ENCODE assay signal across 16 cellular contexts in genomic region chr19:10818306-10819123, GRCh38. TPM values are rescaled to one million over a fixed set of nuclear protein-coding genes. Genes with fewer than 3 reads are reported as not detected.
DNase-seq lines count a peak whose midpoint lies in the region; ATAC-seq, FAIRE-seq and TF ChIP-seq lines count a peak whose summit lies in the region.
"Had no signal": no experiment of that assay in that cellular context is flagged by ENCODE, and none has a peak within 500 bp of the region (broad histone marks: within the 10 kb centered on the region; RNA-seq: fewer than 3 reads in every experiment).

No MANE protein-coding gene starts in this region.

- BruUV-seq in GM12878 (replicated peaks; lab: Mats Ljungman, UMichigan): no TSS peak

- H3K4me3 Mint-ChIP-seq in HFFc6: peak overlapping the region; percentile 96
- no peak overlapping the region for H3K4me3 Mint-ChIP-seq in stimulated activated memory B cell treated with anti-CD40 and anti-IgM and Interleukin-4, amounts not matched to agents 10 μg/mL and 1 μg/mL and 100 μg/mL, for 72 hours
- H3K4me3 Mint-ChIP-seq: activated CD8-positive, alpha-beta memory T cell treated with anti-CD3 and anti-CD28 coated beads, Interleukin-2, amount 10 ng/mL, durations not matched to agents 7 days and 5 days had no signal

- H3K9me3 ChIP-seq in GM12878 (replicated peaks; ENCODE audit: control insufficient read depth, insufficient read depth, low read length) (no peaks in the 10 kb centered on the region), lower lobe of right lung (no peaks in the 10 kb centered on the region)

- WGBS in GM12878 (ENCODE audit: insufficient coverage, insufficient replicate concordance, low lambda C conversion rate, missing lambda C conversion rate): 99% methylated on average over 19 of the region's 19 CpGs

- no peaks in the 10 kb centered on the region for H3K27me3 ChIP-seq in GM12878 (replicated peaks in 1 of 2; ENCODE audit: control insufficient read depth in 2 of 2, insufficient read depth in 2 of 2, low read length in 1 of 2)
- no peaks in the 10 kb centered on the region for H3K27me3 ChIP-seq in lower lobe of right lung (ENCODE audit: low read depth)

- no peaks in the 10 kb centered on the region; the same call in 1 of the 2 replicates for H4K20me1 ChIP-seq in GM12878 (ENCODE audit: control insufficient read depth, insufficient read depth)

- no peak overlapping the region for H2AFZ ChIP-seq in GM12878 (ENCODE audit: control insufficient read depth, low read depth, low read length)

- H3K4me3 ChIP-seq in GM12878: no peak overlapping the region
- no peak overlapping the region for H3K4me3 ChIP-seq in lower lobe of right lung

- no peak for ATAC-seq in GM12878
- no peak for ATAC-seq in lower lobe of right lung
- no peak for ATAC-seq in stimulated activated memory B cell treated with anti-CD40 and anti-IgM and Interleukin-4, amounts not matched to agents 10 μg/mL and 1 μg/mL and 100 μg/mL, for 72 hours
- ATAC-seq in GM21360 (IDR thresholded peaks at IDR 0.05; ENCODE audit: unreplicated experiment): no peak
- ATAC-seq: activated CD8-positive, alpha-beta memory T cell treated with anti-CD3 and anti-CD28 coated beads, Interleukin-2, amount 10 ng/mL, durations not matched to agents 7 days and 5 days had no signal

- H3K9ac ChIP-seq in GM12878 (ENCODE audit: control insufficient read depth, insufficient read depth, low read length): no peak overlapping the region

- FAIRE-seq in GM12878 (lab: Jason Lieb, UNC): no peak
- FAIRE-seq: frontal cortex had no signal

- H3K79me2 ChIP-seq in GM12878 (ENCODE audit: control insufficient read depth, insufficient read depth, low read length): no peaks in the 10 kb centered on the region

- H3K36me3 Mint-ChIP-seq in HFFc6 (ENCODE audit: low read depth): peaks cover 39% of the 10 kb centered on the region
- peaks cover 34% of the 10 kb centered on the region for H3K36me3 Mint-ChIP-seq in stimulated activated memory B cell treated with anti-CD40 and anti-IgM and Interleukin-4, amounts not matched to agents 10 μg/mL and 1 μg/mL and 100 μg/mL, for 72 hours

- DNase-seq in HFFc6 (no peak), GM12878 (ENCODE audit: low read depth, low spot score) (no peak), lower lobe of right lung (no peak), HPDE6-E6E7 (ENCODE audit: extremely low spot score) (no peak), GF-D8 (lab: John Stamatoyannopoulos, UW) (no peak), ureter (ENCODE audit: low spot score) (no peak)
- DNase-seq: activated CD8-positive, alpha-beta memory T cell treated with anti-CD3 and anti-CD28 coated beads, Interleukin-2, amount 10 ng/mL, durations not matched to agents 7 days and 5 days; C1 segment of cervical spinal cord; dermis blood vessel endothelial cell; DND-41; islet precursor cell; MM.1S; stimulated activated CD4-positive, alpha-beta T cell treated with anti-CD3 and anti-CD28 coated beads, Interleukin-12 subunit alpha, Interleukin-12 subunit beta, amount 100 ng/mL, for 4 hours had no signal

- RAD21 ChIA-PET in GM12878 (lab: Charles Lee; ENCODE audit: unreplicated experiment): interaction anchor here (0.6 kb wide), 1 partner anchor 47 kb away, joined by 3 read pairs; no protein-coding TSS in a partner anchor

- no peak overlapping the region for H3K27ac ChIP-seq in GM12878 (ENCODE audit: control insufficient read depth, insufficient read depth)
- H3K27ac ChIP-seq in lower lobe of right lung: peak overlapping the region; percentile 58

- SMC1A ChIA-PET in GM12878 (lab: Charles Lee; ENCODE audit: uncharacterized antibody, unreplicated experiment): no interaction called here

- peaks cover 9 to 18% of the 10 kb centered on the region in 2 experiments for H3K36me3 ChIP-seq in GM12878 (ENCODE audit: control insufficient read depth in 2 of 2, insufficient read depth in 2 of 2, low read length in 1 of 2)
- peaks cover 95% of the 10 kb centered on the region for H3K36me3 ChIP-seq in lower lobe of right lung

- peaks cover 6% of the 10 kb centered on the region for H3K9me3 Mint-ChIP-seq in HFFc6
- no peaks in the 10 kb centered on the region for H3K9me3 Mint-ChIP-seq in stimulated activated memory B cell treated with anti-CD40 and anti-IgM and Interleukin-4, amounts not matched to agents 10 μg/mL and 1 μg/mL and 100 μg/mL, for 72 hours

- TF ChIP-seq CTCF in HFFc6 (IDR thresholded peaks at IDR 0.05) (no peak), GM12878 (IDR thresholded peaks at IDR 0.05 in 2 of 3, conservative IDR thresholded peaks at IDR 0.05 in 1 of 3; ENCODE audit: control insufficient read depth in 2 of 3, extremely low read depth in 1 of 3, insufficient read depth in 1 of 3, low read depth in 3 of 3, low read length in 3 of 3) (no peak), lower lobe of right lung (IDR thresholded peaks at IDR 0.05) (no peak)

- POLR2A ChIA-PET in GM12878 (lab: Charles Lee): no interaction called here

- no peak overlapping the region for H3K4me2 ChIP-seq in GM12878 (ENCODE audit: control insufficient read depth, insufficient read depth)

- in situ Hi-C loops in GM12878 (cut with MboI): no loop called here

- peak overlapping the region; percentile 98 for H3K27ac Mint-ChIP-seq in HFFc6
- H3K27ac Mint-ChIP-seq in stimulated activated memory B cell treated with anti-CD40 and anti-IgM and Interleukin-4, amounts not matched to agents 10 μg/mL and 1 μg/mL and 100 μg/mL, for 72 hours: peak overlapping the region; percentile 10

- TF ChIP-seq EP300 in GM12878 (IDR thresholded peaks at IDR 0.05; ENCODE audit: borderline replicate concordance in 1 of 2, control insufficient read depth in 1 of 2, low read depth in 2 of 2, low read length in 2 of 2): no peak

- H3K4me1 Mint-ChIP-seq in HFFc6 (ENCODE audit: low read depth): peaks cover 44% of the 10 kb centered on the region
- peaks cover 1% of the 10 kb centered on the region for H3K4me1 Mint-ChIP-seq in stimulated activated memory B cell treated with anti-CD40 and anti-IgM and Interleukin-4, amounts not matched to agents 10 μg/mL and 1 μg/mL and 100 μg/mL, for 72 hours

- intact Hi-C loops in GM12878 (cut with micrococcal nuclease; ENCODE audit: unreplicated experiment) (no loop called here), lower lobe of right lung (cut with DNase I) (no loop called here)

- no peak for TF ChIP-seq RAD21 in GM12878 (IDR thresholded peaks at IDR 0.05; ENCODE audit: insufficient read depth, low read depth, low read length)

- H3K4me1 ChIP-seq in GM12878 (ENCODE audit: control insufficient read depth, insufficient read depth, low read length): no peaks in the 10 kb centered on the region
- no peaks in the 10 kb centered on the region for H3K4me1 ChIP-seq in lower lobe of right lung

- CTCF ChIA-PET in GM12878 (lab: Yijun Ruan, JAX): interaction anchor here (0.5 to 1.1 kb wide), 2 partner anchors 101 to 344 kb away, joined by 3 read pairs; partner anchors contain the start of gene DNM2

- H3K27me3 Mint-ChIP-seq in HFFc6 (ENCODE audit: insufficient read depth): peaks cover 29% of the 10 kb centered on the region
- H3K27me3 Mint-ChIP-seq in stimulated activated memory B cell treated with anti-CD40 and anti-IgM and Interleukin-4, amounts not matched to agents 10 μg/mL and 1 μg/mL and 100 μg/mL, for 72 hours: no peaks in the 10 kb centered on the region
- H3K27me3 Mint-ChIP-seq: activated CD8-positive, alpha-beta memory T cell treated with anti-CD3 and anti-CD28 coated beads, Interleukin-2, amount 10 ng/mL, durations not matched to agents 7 days and 5 days had no signal

- TF ChIP-seq POLR2A in GM12878 (IDR thresholded peaks at IDR 0.05; ENCODE audit: low read depth, low read length): peak; percentile 25; the same call in 1 of the 2 replicates

RNA-seq across cellular contexts. Expression of gene TMED1, which starts 17.5 kb away (rescaled TPM):
- 10 to 100 TPM; 42.8 to 65.0 (median 48.1) TPM for total RNA-seq in HFFc6 (2021; fragmentation: NEBNext Ultra II Directional; extraction: Animal tissue kit (Norgen Biotek cat#: 25700))
- 9.3 and 10.1 TPM in 2 replicates for total RNA-seq in GM12878 (2013; cell fraction: nucleolus; rRNA removed)
- 14.9 TPM in 2 replicates for total RNA-seq in GM12878 (2014; rRNA removed)
- 9.1 and 9.2 TPM in 2 replicates for total RNA-seq in GM12878 (2014; rRNA removed; fragmentation: Illumina TruSeq; extraction: Trizol)
- 15.7 and 15.8 TPM in 2 replicates for total RNA-seq in GM12878 (2021)
- polyA plus RNA-seq in GM12878 (2011; ENCODE audit: low read depth): 6.3 TPM
- 11.2 and 15.7 TPM in 2 replicates for polyA plus RNA-seq in GM12878 (2011; rRNA removed)
- 18.3 and 28.8 TPM in 2 replicates for polyA plus RNA-seq in GM12878 (2011; cell fraction: cytosol; rRNA removed)
- 9.0 and 9.9 TPM in 2 replicates for polyA plus RNA-seq in GM12878 (2011; cell fraction: nucleus; rRNA removed)
- 14.9 and 17.2 TPM in 2 replicates for polyA plus RNA-seq in GM12878 (2012)
- 2.6 and 4.1 TPM in 2 replicates for polyA plus RNA-seq in GM12878 (2014; fragmentation: Illumina TruSeq; extraction: Trizol)
- 1 to 10 TPM in 1 of 2 experiments, under 1 TPM in 1; 0.60 to 2.8 TPM for polyA plus RNA-seq in GM12878 (2014; fragmentation: Nextera tagmentation; extraction: Ambion mirVana)
- 9.8 and 12.2 TPM in 2 replicates for polyA plus RNA-seq in GM12878 (2014; rRNA removed)
- polyA plus RNA-seq in GM12878 (2016; fragmentation: Nextera tagmentation; extraction: Ambion mirVana): 10 to 100 TPM; 22.9 to 23.1 TPM
- 11.2 and 11.6 TPM in 2 replicates for polyA minus RNA-seq in GM12878 (2011; rRNA and poly(A)+ RNA removed)
- polyA minus RNA-seq in GM12878 (2011; cell fraction: cytosol; rRNA and poly(A)+ RNA removed): 5.0 and 8.6 TPM in 2 replicates
- polyA minus RNA-seq in GM12878 (2011; cell fraction: nucleus; rRNA and poly(A)+ RNA removed): 2.4 and 2.7 TPM in 2 replicates
- total RNA-seq in lower lobe of right lung: 23.5 TPM
- total RNA-seq in ureter: 13.3 TPM

RNA-seq across cellular contexts. Expression of gene C19orf38, which starts 29.7 kb away (rescaled TPM):
- under 1 TPM in 2 of 6 experiments, not detected in 4; 0.40 to 0.71 TPM for total RNA-seq in HFFc6 (2021; fragmentation: NEBNext Ultra II Directional; extraction: Animal tissue kit (Norgen Biotek cat#: 25700))
- 12.2 and 13.1 TPM in 2 replicates for total RNA-seq in GM12878 (2013; cell fraction: nucleolus; rRNA removed)
- total RNA-seq in GM12878 (2014; rRNA removed) (6.5 and 6.9 TPM in 2 replicates), GM12878 (2014; rRNA removed; fragmentation: Illumina TruSeq; extraction: Trizol) (7.5 and 7.6 TPM in 2 replicates), GM12878 (2021) (5.3 and 6.5 TPM in 2 replicates), lower lobe of right lung (11.7 TPM), ureter (0.99 TPM)
- 3.5 TPM for polyA plus RNA-seq in GM12878 (2011; ENCODE audit: low read depth)
- polyA plus RNA-seq in GM12878 (2011; rRNA removed) (1.8 and 3.0 TPM in 2 replicates), GM12878 (2014; fragmentation: Illumina TruSeq; extraction: Trizol) (2.4 and 6.0 TPM in 2 replicates), GM12878 (2014; fragmentation: Nextera tagmentation; extraction: Ambion mirVana) (1 to 10 TPM; 2.6 to 4.8 TPM), GM12878 (2014; rRNA removed) (6.3 and 6.7 TPM in 2 replicates), GM12878 (2016; fragmentation: Nextera tagmentation; extraction: Ambion mirVana) (1 to 10 TPM; 4.2 to 4.8 TPM)
- polyA plus RNA-seq in GM12878 (2011; cell fraction: cytosol; rRNA removed): 4.1 and 4.6 TPM in 2 replicates
- polyA plus RNA-seq in GM12878 (2011; cell fraction: nucleus; rRNA removed): 2.1 and 2.7 TPM in 2 replicates
- polyA plus RNA-seq in GM12878 (2012): 5.8 and 7.9 TPM in 2 replicates
- 1.5 and 2.5 TPM in 2 replicates for polyA minus RNA-seq in GM12878 (2011; rRNA and poly(A)+ RNA removed)
- 1.2 and 1.6 TPM in 2 replicates for polyA minus RNA-seq in GM12878 (2011; cell fraction: cytosol; rRNA and poly(A)+ RNA removed)
- 0.60 and 1.6 TPM in 2 replicates for polyA minus RNA-seq in GM12878 (2011; cell fraction: nucleus; rRNA and poly(A)+ RNA removed)
- total RNA-seq: dermis blood vessel endothelial cell had no signal

RNA-seq across cellular contexts. Expression of gene CARM1, which starts 52.8 kb away (rescaled TPM):
- total RNA-seq in HFFc6 (2021; fragmentation: NEBNext Ultra II Directional; extraction: Animal tissue kit (Norgen Biotek cat#: 25700)): 10 to 100 TPM; 67.2 to 82.1 (median 76.8) TPM
- total RNA-seq in GM12878 (2013; cell fraction: nucleolus; rRNA removed): 38.1 and 42.1 TPM in 2 replicates
- total RNA-seq in GM12878 (2014; rRNA removed) (44.0 and 56.8 TPM in 2 replicates), GM12878 (2014; rRNA removed; fragmentation: Illumina TruSeq; extraction: Trizol) (26.8 and 30.9 TPM in 2 replicates), GM12878 (2021) (115 and 116 TPM in 2 replicates), lower lobe of right lung (27.5 TPM), ureter (41.2 TPM)
- 22.4 TPM for polyA plus RNA-seq in GM12878 (2011; ENCODE audit: low read depth)
- polyA plus RNA-seq in GM12878 (2011; rRNA removed) (17.7 and 48.6 TPM in 2 replicates), GM12878 (2014; fragmentation: Illumina TruSeq; extraction: Trizol) (33.0 and 63.5 TPM in 2 replicates), GM12878 (2014; fragmentation: Nextera tagmentation; extraction: Ambion mirVana) (under 1 TPM; 0.45 to 0.49 TPM), GM12878 (2014; rRNA removed) (95.6 and 113 TPM in 2 replicates), GM12878 (2016; fragmentation: Nextera tagmentation; extraction: Ambion mirVana) (10 to 100 TPM; 10.1 to 12.0 TPM)
- polyA plus RNA-seq in GM12878 (2011; cell fraction: cytosol; rRNA removed): 50.4 and 74.2 TPM in 2 replicates
- 121 and 141 TPM in 2 replicates for polyA plus RNA-seq in GM12878 (2011; cell fraction: nucleus; rRNA removed)
- polyA plus RNA-seq in GM12878 (2012): 55.3 and 65.7 TPM in 2 replicates
- polyA minus RNA-seq in GM12878 (2011; rRNA and poly(A)+ RNA removed): 35.9 and 56.0 TPM in 2 replicates
- 29.0 and 34.2 TPM in 2 replicates for polyA minus RNA-seq in GM12878 (2011; cell fraction: cytosol; rRNA and poly(A)+ RNA removed)
- 15.0 and 29.0 TPM in 2 replicates for polyA minus RNA-seq in GM12878 (2011; cell fraction: nucleus; rRNA and poly(A)+ RNA removed)
